Comparison of ENCODE assay signal across 13 cellular contexts in genomic region chr19:3386447-3387234, GRCh38. TPM values are rescaled to one million over a fixed set of nuclear protein-coding genes. Genes with fewer than 3 reads are reported as not detected.
DNase-seq lines count a peak whose midpoint lies in the region; ATAC-seq, FAIRE-seq and TF ChIP-seq lines count a peak whose summit lies in the region.
"Had no signal": no experiment of that assay in that cellular context is flagged by ENCODE, and none has a peak within 500 bp of the region (broad histone marks: within the 10 kb centered on the region; RNA-seq: fewer than 3 reads in every experiment).

No MANE protein-coding gene starts in this region.

- peaks cover 9% of the 10 kb centered on the region; the same call in 1 of the 2 replicates for H3F3A ChIP-seq in GM23248 (ENCODE audit: insufficient read depth)

- TF ChIP-seq CTCF in H1 (IDR thresholded peaks at IDR 0.05; ENCODE audit: control extremely low read depth in 1 of 3, insufficient read depth in 1 of 3, low read depth in 1 of 3, low read length in 3 of 3) (no peak), lower lobe of right lung (IDR thresholded peaks at IDR 0.05) (no peak), stomach (IDR thresholded peaks at IDR 0.05) (no peak)

- intact Hi-C loops in lower lobe of right lung (cut with DNase I) (no loop called here), stomach (cut with DNase I; ENCODE audit: low total_unique reads) (no loop called here)

- no peaks in the 10 kb centered on the region for H3K36me3 ChIP-seq in GM23248 (ENCODE audit: low read depth)
- H3K36me3 ChIP-seq in H1 (ENCODE audit: control insufficient read depth in 2 of 4, insufficient read depth in 4 of 4, low read length in 3 of 4), result no peaks in the 10 kb centered on the region
- peaks cover 29% of the 10 kb centered on the region for H3K36me3 ChIP-seq in lower lobe of right lung
- H3K36me3 ChIP-seq in stomach, result peaks cover 19 to 42% (median 39%) of the 10 kb centered on the region in 4 donors

- POLR2A ChIA-PET in H1 (lab: Charles Lee; ENCODE audit: partially characterized antibody), result interaction anchor here (0.6 kb wide), 1 partner anchor 945 kb away, joined by 3 read pairs; no protein-coding TSS in a partner anchor

- H3K4me1 ChIP-seq in GM23248 (ENCODE audit: insufficient read depth), result peaks cover 34% of the 10 kb centered on the region
- peaks cover 0 to 16% (median 6%) of the 10 kb centered on the region in 4 experiments; a peak in 6 of 7 replicates for H3K4me1 ChIP-seq in H1 (replicated peaks in 1 of 4; ENCODE audit: control insufficient read depth in 3 of 4, insufficient read depth in 4 of 4, low read length in 3 of 4)
- H3K4me1 ChIP-seq in lower lobe of right lung, result peaks cover 85% of the 10 kb centered on the region
- peaks cover 88 to 94% (median 92%) of the 10 kb centered on the region in 4 donors for H3K4me1 ChIP-seq in stomach

- H4K5ac ChIP-seq in H1 (ENCODE audit: insufficient read length, low read depth, low read length), result no peak overlapping the region

- no peaks in the 10 kb centered on the region for H3K27me3 ChIP-seq in GM23248 (replicated peaks; ENCODE audit: insufficient read depth)
- peaks cover 0 to 2% (median 0%) of the 10 kb centered on the region in 4 experiments; a peak in 2 of 7 replicates for H3K27me3 ChIP-seq in H1 (replicated peaks in 1 of 4; ENCODE audit: control insufficient read depth in 3 of 4, extremely low read depth in 1 of 4, insufficient read depth in 3 of 4, low read length in 3 of 4)
- H3K27me3 ChIP-seq in lower lobe of right lung (ENCODE audit: low read depth), result no peaks in the 10 kb centered on the region
- no peaks in the 10 kb centered on the region for H3K27me3 ChIP-seq in stomach
- H3K27me3 ChIP-seq: MG63 had no signal

- no peaks in the 10 kb centered on the region for H3K9me2 ChIP-seq in GM23248 (ENCODE audit: insufficient read depth)

- H3K4me1 Mint-ChIP-seq in stimulated activated memory B cell treated with anti-CD40 and anti-IgM and Interleukin-4, amounts not matched to agents 10 μg/mL and 1 μg/mL and 100 μg/mL, for 72 hours, result peaks cover 16% of the 10 kb centered on the region

- H4K20me1 ChIP-seq in GM23248 (ENCODE audit: insufficient read depth) (peaks cover 7% of the 10 kb centered on the region; the same call in 1 of the 2 replicates), H1 (replicated peaks in 1 of 2; ENCODE audit: control insufficient read depth in 1 of 2, insufficient read depth in 2 of 2, low read length in 2 of 2) (peaks cover 0 to 2% of the 10 kb centered on the region in 2 experiments)

- H3K4me2 ChIP-seq in GM23248 (ENCODE audit: unreplicated experiment) (no peak overlapping the region), H1 (ENCODE audit: insufficient read depth in 1 of 2, low read depth in 2 of 2, low read length in 2 of 2) (no peak overlapping the region)

- DNase-seq in GM23248, result no peak
- no peak for DNase-seq in H1 (ENCODE audit: low read depth in 1 of 2, low spot score in 2 of 2)
- no peak for DNase-seq in lower lobe of right lung
- no peak for DNase-seq in stomach
- DNase-seq in NOMO-1 (lab: John Stamatoyannopoulos, UW; ENCODE audit: unreplicated experiment in 2 of 2), result no peak
- DNase-seq in stimulated activated CD4-positive, alpha-beta T cell treated with anti-CD3 and anti-CD28 coated beads, Interleukin-15, amount 100 ng/mL, for 24 hours, result no peak
- DNase-seq in activated CD4-positive, alpha-beta T cell treated with anti-CD3 and anti-CD28 coated beads, Interleukin-2, amount 50 U/mL, for 1 hour, result no peak
- DNase-seq: activated CD4-positive, alpha-beta T cell treated with anti-CD3 and anti-CD28 coated beads, Interleukin-2, amount 10 ng/mL, durations not matched to agents 7 days and 5 days; MG63; midbrain; T-helper 17 cell had no signal

- no peak overlapping the region for H3K4ac ChIP-seq in H1 (replicated peaks; ENCODE audit: insufficient read length, low read depth, low read length)

- H2AFZ ChIP-seq in GM23248 (no peak overlapping the region), H1 (ENCODE audit: low read length) (no peak overlapping the region)

- TF ChIP-seq EP300 in H1 (IDR thresholded peaks at IDR 0.05; ENCODE audit: borderline replicate concordance in 1 of 2, low read depth in 2 of 2, low read length in 2 of 2), result no peak
- TF ChIP-seq EP300 in stomach (IDR thresholded peaks at IDR 0.05), result peak; percentile 42

- H3K9me3 Mint-ChIP-seq in stimulated activated memory B cell treated with anti-CD40 and anti-IgM and Interleukin-4, amounts not matched to agents 10 μg/mL and 1 μg/mL and 100 μg/mL, for 72 hours, result no peaks in the 10 kb centered on the region
- H3K9me3 Mint-ChIP-seq: activated CD4-positive, alpha-beta T cell treated with anti-CD3 and anti-CD28 coated beads, Interleukin-2, amount 10 ng/mL, durations not matched to agents 7 days and 5 days; type B pancreatic cell had no signal

- peaks cover 17% of the 10 kb centered on the region for H3K36me3 Mint-ChIP-seq in stimulated activated memory B cell treated with anti-CD40 and anti-IgM and Interleukin-4, amounts not matched to agents 10 μg/mL and 1 μg/mL and 100 μg/mL, for 72 hours

- H2BK120ac ChIP-seq in H1 (replicated peaks; ENCODE audit: low read depth, low read length), result no peak overlapping the region

- H3K18ac ChIP-seq in H1 (ENCODE audit: extremely low read depth, low read length), result no peak overlapping the region

- FAIRE-seq in H1 (lab: Jason Lieb, UNC), result no peak

- H3K23me2 ChIP-seq in H1 (ENCODE audit: low read depth, low read length), result 0 out of 2 replicates have a peak, but pooled peaks cover 1% of the 10 kb centered on the region

- no peaks in the 10 kb centered on the region for H3K79me1 ChIP-seq in H1 (ENCODE audit: low read depth, low read length)

- H4K91ac ChIP-seq in H1 (replicated peaks; ENCODE audit: insufficient read length, low read length), result peak overlapping the region; percentile 40

- H3K27me3 Mint-ChIP-seq in stimulated activated memory B cell treated with anti-CD40 and anti-IgM and Interleukin-4, amounts not matched to agents 10 μg/mL and 1 μg/mL and 100 μg/mL, for 72 hours, result no peaks in the 10 kb centered on the region
- H3K27me3 Mint-ChIP-seq: activated CD4-positive, alpha-beta T cell treated with anti-CD3 and anti-CD28 coated beads, Interleukin-2, amount 10 ng/mL, durations not matched to agents 7 days and 5 days; T-helper 17 cell had no signal

- TF ChIP-seq POLR2A in H1 (IDR thresholded peaks at IDR 0.05; ENCODE audit: control extremely low read depth in 1 of 2, low read depth in 2 of 2, low read length in 2 of 2) (no peak), stomach (IDR thresholded peaks at IDR 0.05) (no peak)

- H3K9me3 ChIP-seq in GM23248 (ENCODE audit: low read depth), result no peaks in the 10 kb centered on the region
- no peaks in the 10 kb centered on the region for H3K9me3 ChIP-seq in H1 (ENCODE audit: insufficient read depth in 2 of 2, low read depth in 1 of 2, low read length in 1 of 2)
- H3K9me3 ChIP-seq in lower lobe of right lung, result no peaks in the 10 kb centered on the region
- H3K9me3 ChIP-seq in stomach, result no peaks in the 10 kb centered on the region
- H3K9me3 ChIP-seq: MG63 had no signal

- H3K23ac ChIP-seq in H1 (ENCODE audit: insufficient read length), result no peak overlapping the region

- no peak overlapping the region for H3K4me3 Mint-ChIP-seq in stimulated activated memory B cell treated with anti-CD40 and anti-IgM and Interleukin-4, amounts not matched to agents 10 μg/mL and 1 μg/mL and 100 μg/mL, for 72 hours
- H3K4me3 Mint-ChIP-seq: activated CD4-positive, alpha-beta T cell treated with anti-CD3 and anti-CD28 coated beads, Interleukin-2, amount 10 ng/mL, durations not matched to agents 7 days and 5 days; T-helper 17 cell; type B pancreatic cell had no signal

- H2BK12ac ChIP-seq in H1 (ENCODE audit: low read depth, low read length), result peak overlapping the region; percentile 68; the same call in 1 of the 2 replicates

- H3K14ac ChIP-seq in H1 (ENCODE audit: insufficient read length), result no peak overlapping the region

- H2BK5ac ChIP-seq in H1 (ENCODE audit: low read depth, low read length), result no peak overlapping the region

- peaks cover 100% of the 10 kb centered on the region for H3K79me2 ChIP-seq in GM23248 (ENCODE audit: insufficient read depth)
- H3K79me2 ChIP-seq in H1 (ENCODE audit: control insufficient read depth in 1 of 2, insufficient read depth in 2 of 2, low read length in 2 of 2), result no peaks in the 10 kb centered on the region

- H3K27ac Mint-ChIP-seq in stimulated activated memory B cell treated with anti-CD40 and anti-IgM and Interleukin-4, amounts not matched to agents 10 μg/mL and 1 μg/mL and 100 μg/mL, for 72 hours, result no peak overlapping the region
- H3K27ac Mint-ChIP-seq: activated CD4-positive, alpha-beta T cell treated with anti-CD3 and anti-CD28 coated beads, Interleukin-2, amount 10 ng/mL, durations not matched to agents 7 days and 5 days; T-helper 17 cell; type B pancreatic cell had no signal

- H3K56ac ChIP-seq in H1 (replicated peaks; ENCODE audit: insufficient read length, low read depth, low read length), result no peak overlapping the region

- WGBS in GM23248 (ENCODE audit: low coverage in 1 of 2, low lambda C conversion rate in 2 of 2, missing lambda C conversion rate in 2 of 2), 2 experiments, result 53 to 57% methylated on average over 25 of the region's 25 CpGs
- WGBS in H1 (ENCODE audit: extremely low coverage in 1 of 2, insufficient coverage in 1 of 2, insufficient read length in 1 of 2, insufficient replicate concordance in 2 of 2, low coverage in 1 of 2, low lambda C conversion rate in 2 of 2, missing lambda C conversion rate in 1 of 2), 2 experiments, result 85% methylated on average over 24 of the region's 25 CpGs; no CpG with 5 or more reads in 1 of the 2 experiments
- 68 to 79% (median 73%) methylated on average over 17 to 25 of the region's 25 CpGs for WGBS in stomach, 5 donors

- in situ Hi-C loops in GM23248 (cut with MboI), result no loop called here

- CTCF ChIA-PET in H1 (lab: Charles Lee; ENCODE audit: partially characterized antibody), result interaction anchor here (1.6 to 2.0 kb wide), 2 partner anchors 11 to 16 kb away, joined by 4 to 5 read pairs; no protein-coding TSS in a partner anchor

- H3K27ac ChIP-seq in GM23248 (peak overlapping the region; percentile 37; the same call in 1 of the 2 replicates), H1 (ENCODE audit: low read depth, low read length) (no peak overlapping the region), lower lobe of right lung (peak overlapping the region; percentile 44), stomach (peak overlapping the region; percentile 53 to 100 (median 88))

- H2BK15ac ChIP-seq in H1 (ENCODE audit: low read length), result 0 out of 2 replicates have a peak overlapping the region, but pooled peaks have one; percentile 18

- TF ChIP-seq RAD21 in H1 (IDR thresholded peaks at IDR 0.05 in 1 of 2, conservative IDR thresholded peaks at IDR 0.05 in 1 of 2; ENCODE audit: low read depth in 2 of 2, low read length in 2 of 2), result no peak

- H2BK20ac ChIP-seq in H1 (ENCODE audit: low read length), result no peak overlapping the region

- no peak overlapping the region; the same call in 1 of the 2 replicates for H4K8ac ChIP-seq in H1 (ENCODE audit: extremely low read depth, insufficient read depth, low read length)

- H3K4me3 ChIP-seq in GM23248 (no peak overlapping the region), H1 (ENCODE audit: extremely low read depth in 1 of 4, insufficient read depth in 2 of 4, low read depth in 3 of 4, low read length in 4 of 4) (no peak overlapping the region), lower lobe of right lung (no peak overlapping the region), stomach (peak overlapping the region in 1 of 4 donors; percentile 23)
- H3K4me3 ChIP-seq: MG63 had no signal

- no peak overlapping the region for H2AK5ac ChIP-seq in H1 (ENCODE audit: low read depth, low read length)

- H3K9ac ChIP-seq in GM23248 (peak overlapping the region; percentile 44; the same call in 1 of the 2 replicates), H1 (replicated peaks in 1 of 4; ENCODE audit: extremely low read depth in 1 of 4, low read depth in 3 of 4, low read length in 3 of 4) (no peak overlapping the region)

- no peak for ATAC-seq in lower lobe of right lung
- ATAC-seq in stimulated activated memory B cell treated with anti-CD40 and anti-IgM and Interleukin-4, amounts not matched to agents 10 μg/mL and 1 μg/mL and 100 μg/mL, for 72 hours, result no peak
- ATAC-seq: T-helper 17 cell had no signal

RNA-seq across cellular contexts. Expression of gene NFIC, which starts 20.3 kb away (rescaled TPM):
- total RNA-seq in GM23248 (2014; rRNA removed; shearing (Covaris generic)), result 50.4 and 51.9 TPM in 2 replicates
- polyA plus RNA-seq in GM23248 (2016; fragmentation: Nextera tagmentation; extraction: Ambion mirVana) (106 and 108 TPM in 2 replicates), H1 (2011; rRNA removed) (0.56 and 0.82 TPM in 2 replicates), stomach (10 to 100 TPM; 16.7 to 61.5 (median 34.2) TPM)
- total RNA-seq in H1 (2021; fragmentation: NEBNext Ultra II Directional; extraction: Animal tissue kit (Norgen Biotek cat#: 25700)), result 2.6 and 3.2 TPM in 2 replicates
- polyA plus RNA-seq in H1 (2011; cell fraction: cytosol; rRNA removed), result 0.35 TPM
- 0.88 TPM for polyA plus RNA-seq in H1 (2011; cell fraction: nucleus; rRNA removed)
- 2.1 to 4.3 TPM (median 3.5 TPM) in 4 replicates for polyA plus RNA-seq in H1 (2012, experiment 1 of 2)
- polyA plus RNA-seq in H1 (2012, experiment 2 of 2), result 2.9 TPM
- 6.0 TPM for polyA plus RNA-seq in H1 (2013, experiment 1 of 2)
- 5.3 TPM for polyA plus RNA-seq in H1 (2013, experiment 2 of 2)
- polyA minus RNA-seq in H1 (2011; rRNA and poly(A)+ RNA removed), result 0.34 and 0.41 TPM in 2 replicates
- polyA minus RNA-seq in H1 (2011; cell fraction: cytosol; rRNA and poly(A)+ RNA removed), result 1.2 TPM
- polyA minus RNA-seq in H1 (2011; cell fraction: nucleus; rRNA and poly(A)+ RNA removed), result 1.6 TPM
- total RNA-seq in lower lobe of right lung (132 TPM), stomach (100 to 1,000 TPM in 2 of 5 donors, 10 to 100 TPM in 3; 32.3 to 251 (median 94.2) TPM)
